ENCODE assay signal across 8 cellular contexts in genomic region chr2:61176755-61177726, GRCh38.
DNase-seq lines count a peak whose midpoint lies in the region; ATAC-seq lines count a peak whose summit lies in the region.

No MANE protein-coding gene starts in this region.

- H3K27ac ChIP-seq in caudate nucleus (ENCODE audit: low read depth, low read length) = peak overlapping the region; percentile 99

- DNase-seq in AML-193 (lab: John Stamatoyannopoulos, UW) (peak; percentile 85 to 90), NCI-H345 (lab: John Stamatoyannopoulos, UW) (peak; percentile 93), caudate nucleus (lab: John Stamatoyannopoulos, UW) (peak in 60 of 61 donors; percentile 49 to 97 (median 89)), islet precursor cell (peak; percentile 97)
- peak; percentile 84 to 94 (median 91) for DNase-seq in activated CD4-positive, CD25-positive, alpha-beta regulatory T cell (lab: John Stamatoyannopoulos, UW)
- peak; percentile 96 for DNase-seq in stimulated activated CD4-positive, alpha-beta T cell treated with anti-CD3 and anti-CD28 coated beads, Interleukin-12 subunit alpha, Interleukin-12 subunit beta, amount 100 ng/mL, for 4 hours

- ATAC-seq in GM19035 (IDR thresholded peaks at IDR 0.05; ENCODE audit: unreplicated experiment) (peak; percentile 77), HG03280 (IDR thresholded peaks at IDR 0.05; ENCODE audit: unreplicated experiment) (peak; percentile 84)

Comparison
In these comparisons a context has a peak if more than half of its experiments do, and no peak if none do; other contexts are left out.
1. Peak in every context shown above with its lines: DNase-seq, ATAC-seq and H3K27ac ChIP-seq.